ENCODE assay signal across 29 cellular contexts in genomic region chr22:49994361-49995058, GRCh38. TPM values are rescaled to one million over a fixed set of nuclear protein-coding genes. Genes with fewer than 3 reads are reported as not detected.
DNase-seq lines count a peak whose midpoint lies in the region; ATAC-seq and FAIRE-seq lines count a peak whose summit lies in the region.
"Had no signal": no experiment of that assay in that cellular context is flagged by ENCODE, and none has a peak within 500 bp of the region (broad histone marks: within the 10 kb centered on the region; RNA-seq: fewer than 3 reads in every experiment).

No MANE protein-coding gene starts in this region.

- no peak overlapping the region for H3K27ac Mint-ChIP-seq in T-helper 17 cell
- H3K27ac Mint-ChIP-seq: GM23338; HFFc6; neural progenitor cell; T-helper 1 cell treated with Interleukin-12 subunit alpha and Interleukin-12 subunit beta and Interleukin-4 antibody, amounts not matched to agents 30 μg/mL and 1 μg/mL, for 36 hours had no signal

- H3K4me3 Mint-ChIP-seq in T-helper 17 cell, result peak overlapping the region; percentile 36
- H3K4me3 Mint-ChIP-seq: GM23338; HFFc6; neural progenitor cell; T-helper 1 cell treated with Interleukin-12 subunit alpha and Interleukin-12 subunit beta and Interleukin-4 antibody, amounts not matched to agents 30 μg/mL and 1 μg/mL, for 36 hours had no signal

- H3K4me1 ChIP-seq in effector memory CD4-positive, alpha-beta T cell (ENCODE audit: control insufficient read depth, insufficient read depth, low read length, poor library complexity, severe bottlenecking), result peaks cover 4% of the 10 kb centered on the region
- H3K4me1 ChIP-seq: neural progenitor cell, prostate gland had no signal

- H3K27ac ChIP-seq in substantia nigra (ENCODE audit: low read depth, low read length, poor library complexity, severe bottlenecking), result peak overlapping the region; percentile 94
- no peak overlapping the region for H3K27ac ChIP-seq in effector memory CD4-positive, alpha-beta T cell (ENCODE audit: insufficient read depth, low read length, poor library complexity, severe bottlenecking)
- H3K27ac ChIP-seq: brain microvascular endothelial cell, HL-60, KMS-11, neural progenitor cell, prostate gland, upper lobe of left lung had no signal

- no peaks in the 10 kb centered on the region for H3K36me3 Mint-ChIP-seq in T-helper 17 cell (ENCODE audit: low read depth)
- H3K36me3 Mint-ChIP-seq: neural progenitor cell had no signal

- H3K9me3 ChIP-seq in T-helper 17 cell (ENCODE audit: control insufficient read depth, low read length, poor library complexity, severe bottlenecking), result no peaks in the 10 kb centered on the region
- H3K9me3 ChIP-seq in effector memory CD4-positive, alpha-beta T cell (ENCODE audit: control insufficient read depth, low read length), result no peaks in the 10 kb centered on the region
- H3K9me3 ChIP-seq: prostate gland had no signal

- H3K36me3 ChIP-seq in effector memory CD4-positive, alpha-beta T cell (ENCODE audit: control insufficient read depth, insufficient read depth, low read length), result no peaks in the 10 kb centered on the region
- H3K36me3 ChIP-seq: brain microvascular endothelial cell, neural progenitor cell, prostate gland, upper lobe of left lung had no signal

- no peak for ATAC-seq in T-helper 17 cell

- FAIRE-seq in GM19239 (lab: Jason Lieb, UNC), result no peak
- FAIRE-seq: colon had no signal

- H3K4me3 ChIP-seq in effector memory CD4-positive, alpha-beta T cell (ENCODE audit: insufficient read depth, low read depth, low read length, poor library complexity, severe bottlenecking), result no peak overlapping the region
- H3K4me3 ChIP-seq: GM23338, neural progenitor cell, prostate gland, upper lobe of left lung had no signal

- peaks cover 3% of the 10 kb centered on the region for H3K4me1 Mint-ChIP-seq in T-helper 17 cell

- no peaks in the 10 kb centered on the region for H3K27me3 ChIP-seq in effector memory CD4-positive, alpha-beta T cell (replicated peaks; ENCODE audit: control insufficient read depth, insufficient read depth, low read length, poor library complexity, severe bottlenecking)
- H3K27me3 ChIP-seq: brain microvascular endothelial cell, upper lobe of left lung had no signal

- no peaks in the 10 kb centered on the region for H3K27me3 Mint-ChIP-seq in T-helper 17 cell

- peak; percentile 4 for DNase-seq in GM19239 (ENCODE audit: insufficient read length, low spot score)
- no peak for DNase-seq in T-helper 17 cell
- peak; percentile 87 for DNase-seq in mesenteric fat pad (ENCODE audit: low spot score)
- no peak for DNase-seq in substantia nigra (lab: John Stamatoyannopoulos, UW)
- DNase-seq in kidney tubule cell (ENCODE audit: low spot score), result no peak
- DNase-seq in DMS53 (lab: John Stamatoyannopoulos, UW), result no peak
- no peak for DNase-seq in effector memory CD4-positive, alpha-beta T cell
- DNase-seq: activated CD4-positive, alpha-beta T cell treated with anti-CD3 and anti-CD28 coated beads for 1 hour; activated naive CD4-positive, alpha-beta T cell; brain microvascular endothelial cell; Calu3; HFFc6; left cardiac atrium; mesenchymal stem cell; MM.1S; NCI-H1417; NCI-H2081 treated with DMSO at 0.1 percent for 48 hours; NCI-H345; NCI-H82 had no signal

RNA-seq across cellular contexts. Expression of gene IL17REL, which starts 18.1 kb away (rescaled TPM):
- total RNA-seq in T-helper 17 cell, result not detected
- not detected for total RNA-seq in mesenteric fat pad
- total RNA-seq: Calu3, fibroblast of villous mesenchyme, HFFc6, left cardiac atrium, RPMI7951 had no signal

RNA-seq across cellular contexts. Expression of gene PIM3, which starts 33.9 kb away (rescaled TPM):
- total RNA-seq in T-helper 17 cell, result 100 to 1,000 TPM; 227 to 241 TPM
- total RNA-seq in mesenteric fat pad, result 124 TPM

Comparison
In these comparisons a context has a peak if more than half of its experiments do, and no peak if none do; other contexts are left out.
1. DNase-seq: peak in GM19239 (single experiment) and mesenteric fat pad (single experiment); none in T-helper 17 cell (0 of 3), substantia nigra (0 of 49), kidney tubule cell (single experiment), DMS53 (single experiment) and effector memory CD4-positive, alpha-beta T cell (0 of 3).